In the genomic region with DNA sequence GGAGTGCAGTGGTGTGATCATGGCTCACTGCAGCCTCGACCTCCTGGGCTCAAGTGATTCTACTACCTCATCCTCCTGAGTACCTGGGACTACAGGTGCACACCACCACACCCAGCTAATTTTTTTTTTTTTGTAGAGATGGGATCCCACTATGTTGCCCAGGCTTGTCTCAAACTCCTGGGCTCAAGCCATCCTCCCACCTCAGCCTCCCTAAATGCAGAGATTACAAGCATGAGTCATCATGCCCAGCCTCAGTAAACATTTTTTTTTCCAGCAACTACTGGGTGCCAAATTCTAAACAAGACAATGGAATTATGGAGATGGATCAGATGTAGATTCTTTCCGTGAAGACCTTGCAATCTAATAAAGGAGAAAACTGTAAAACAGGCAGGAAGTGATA, we compare ENCODE assay signal across 14 cellular contexts. TPM values are rescaled to one million over a fixed set of nuclear protein-coding genes. Genes with fewer than 3 reads are reported as not detected.
DNase-seq lines count a peak whose midpoint lies in the region; ATAC-seq, FAIRE-seq and TF ChIP-seq lines count a peak whose summit lies in the region.
"Not testable (repeated sequence)": the region's sequence is repeated elsewhere in the genome, so short reads cannot be mapped to it uniquely, and the experiment has no call there.
"Had no signal": no experiment of that assay in that cellular context is flagged by ENCODE, and none has a peak within 500 bp of the region (broad histone marks: within the 10 kb centered on the region; RNA-seq: fewer than 3 reads in every experiment).

No MANE protein-coding gene starts in this region.

- H3K79me2 ChIP-seq in K562 (ENCODE audit: control insufficient read depth, insufficient read depth, low read length) = not testable (repeated sequence)

- in situ Hi-C loops in K562 (cut with MboI) = not testable (repeated sequence)

- CTCF ChIA-PET in HEK293 (lab: Yijun Ruan, JAX) = interaction anchor here (0.7 to 25.0 kb wide), 3 partner anchors 8 to 327 kb away, joined by 3 to 541 read pairs (median 3); partner anchors contain the start of gene KCNJ9
- CTCF ChIA-PET in K562 (lab: Yijun Ruan, JAX; ENCODE audit: low intra/inter-chr PET ratio) = not testable (repeated sequence)

- DNase-seq in NCI-H69 (lab: John Stamatoyannopoulos, UW) (peak; percentile 24), pons (ENCODE audit: low spot score) (peak; percentile 15)
- not testable (repeated sequence) for DNase-seq in K562 (ENCODE audit: extremely low read depth in 1 of 4, low spot score in 3 of 4)

- H3K27me3 ChIP-seq in K562 (ENCODE audit: control insufficient read depth in 2 of 2, insufficient read depth in 2 of 2, low read length in 2 of 2) = peaks cover 10 to 35% of the 10 kb centered on the region in 2 experiments
- not testable (repeated sequence) for H3K27me3 ChIP-seq in layer of hippocampus (ENCODE audit: control insufficient read depth, insufficient read depth, low read length)

- not testable (repeated sequence) for ATAC-seq in K562

- TF ChIP-seq EP300 in K562 (IDR thresholded peaks at IDR 0.05; ENCODE audit: low read length) = not testable (repeated sequence)

- H3K27ac ChIP-seq in HEK293 (ENCODE audit: extremely low read depth, low read depth, low read length); K562 (ENCODE audit: extremely low read depth, low read depth, low read length): not testable (repeated sequence)
- peak overlapping the region; percentile 30 for H3K27ac ChIP-seq in cingulate gyrus (ENCODE audit: low read depth, low read length)
- H3K27ac ChIP-seq in layer of hippocampus (ENCODE audit: low read depth, low read length) = peak overlapping the region; percentile 56

- not testable (repeated sequence) for H4K20me1 ChIP-seq in K562 (replicated peaks; ENCODE audit: control insufficient read depth, insufficient read depth, low read length)

- H3K36me3 ChIP-seq in HEK293 (ENCODE audit: control insufficient read depth in 2 of 2, insufficient read depth in 1 of 2, low read length in 2 of 2); K562 (ENCODE audit: control insufficient read depth, insufficient read depth, low read length): not testable (repeated sequence)

- not testable (repeated sequence) for TF ChIP-seq RAD21 in K562 (CRISPR knock-in tag; conservative IDR thresholded peaks at IDR 0.05 in 1 of 2, IDR thresholded peaks at IDR 0.05 in 1 of 2)

- H3K9me3 ChIP-seq in HEK293 (ENCODE audit: control insufficient read depth, insufficient read depth, low read depth, low read length); K562 (replicated peaks; ENCODE audit: control insufficient read depth, insufficient read depth, low read depth, low read length): not testable (repeated sequence)

- FAIRE-seq in K562 (lab: Jason Lieb, UNC) = not testable (repeated sequence)

- not testable (repeated sequence) for H3K4me1 ChIP-seq in HEK293 (ENCODE audit: control insufficient read depth, insufficient read depth, low read length)
- peaks cover 11 to 20% of the 10 kb centered on the region in 2 experiments; a peak in 4 of 5 replicates for H3K4me1 ChIP-seq in K562 (replicated peaks in 1 of 2; ENCODE audit: control insufficient read depth in 2 of 2, insufficient read depth in 2 of 2, low read length in 2 of 2)

- not testable (repeated sequence) for H3K4me2 ChIP-seq in K562 (ENCODE audit: insufficient read depth, low read length)

- intact Hi-C loops in K562 (cut with micrococcal nuclease) = not testable (repeated sequence)

- POLR2A ChIA-PET in HEK293 (lab: Yijun Ruan, JAX); K562 (lab: Yijun Ruan, JAX): not testable (repeated sequence)

- not testable (repeated sequence) for H3K9ac ChIP-seq in K562 (ENCODE audit: insufficient read depth in 1 of 2, low read depth in 2 of 2, low read length in 2 of 2)

- not testable (repeated sequence) for H3K4me3 ChIP-seq in HEK293 (ENCODE audit: low read depth, low read length); K562

- not testable (repeated sequence) for TF ChIP-seq POLR2A in K562 (conservative IDR thresholded peaks at IDR 0.05)

- not testable (repeated sequence) for H3K9me1 ChIP-seq in K562 (ENCODE audit: control insufficient read depth, insufficient read depth, low read length)

- not testable (repeated sequence) for H2AFZ ChIP-seq in K562 (ENCODE audit: low read depth, low read length)

- not testable (repeated sequence) for BruUV-seq in K562 (replicated peaks; lab: Mats Ljungman, UMichigan)

- not testable (repeated sequence) for TF ChIP-seq CTCF in HEK293 (tag by site-specific recombination; IDR thresholded peaks at IDR 0.05); K562 (IDR thresholded peaks at IDR 0.05 in 2 of 3, conservative IDR thresholded peaks at IDR 0.05 in 1 of 3; ENCODE audit: insufficient read depth in 2 of 3, low read depth in 1 of 3, low read length in 3 of 3)

- 5% methylated on average over 2 of the region's 2 CpGs for WGBS in K562 (ENCODE audit: insufficient coverage, low coverage, missing lambda C conversion rate)

RNA-seq across cellular contexts. Expression of gene PIGM, which starts 18.4 kb away (rescaled TPM):
- total RNA-seq in K562 (2011; cell fraction: chromatin; rRNA removed; ENCODE audit: low replicate concordance) = 6.0 and 9.3 TPM in 2 replicates
- 5.7 and 6.2 TPM in 2 replicates for total RNA-seq in K562 (2011; cell fraction: nucleolus; rRNA removed)
- total RNA-seq in K562 (2011; cell fraction: nucleoplasm; rRNA removed) = 10.0 and 15.0 TPM in 2 replicates
- 2.6 and 3.8 TPM in 2 replicates for total RNA-seq in K562 (2014; rRNA removed)
- total RNA-seq in K562 (2014; rRNA removed; fragmentation: Illumina TruSeq; extraction: Trizol) = 5.0 and 5.1 TPM in 2 replicates
- 4.2 and 4.7 TPM in 2 replicates for total RNA-seq in K562 (2015; rRNA removed; fragmentation: Illumina TruSeq; extraction: Trizol)
- total RNA-seq in K562 (2021) = 4.0 and 4.3 TPM in 2 replicates
- 4.7 and 5.1 TPM in 2 replicates for polyA plus RNA-seq in K562 (2011; rRNA removed)
- polyA plus RNA-seq in K562 (2011; cell fraction: cytosol; rRNA removed) = 3.9 and 4.9 TPM in 2 replicates
- polyA plus RNA-seq in K562 (2011; cell fraction: nucleus; rRNA removed) = 4.5 and 5.2 TPM in 2 replicates
- polyA plus RNA-seq in K562 (2012) = 4.4 and 5.1 TPM in 2 replicates
- 5.4 and 6.7 TPM in 2 replicates for polyA plus RNA-seq in K562 (2014; fragmentation: Illumina TruSeq; extraction: Trizol)
- 1 to 10 TPM; 3.0 to 3.4 TPM for polyA plus RNA-seq in K562 (2014; fragmentation: Nextera tagmentation; extraction: Ambion mirVana)
- polyA plus RNA-seq in K562 (2014; rRNA removed) = 4.0 and 4.8 TPM in 2 replicates
- polyA minus RNA-seq in K562 (2011; rRNA and poly(A)+ RNA removed) = 3.0 and 3.3 TPM in 2 replicates
- polyA minus RNA-seq in K562 (2011; cell fraction: cytosol; rRNA and poly(A)+ RNA removed) = 1.4 and 1.9 TPM in 2 replicates
- 2.4 and 4.1 TPM in 2 replicates for polyA minus RNA-seq in K562 (2011; cell fraction: nucleus; rRNA and poly(A)+ RNA removed)

RNA-seq across cellular contexts. Expression of gene KCNJ10, which starts 19.8 kb away (rescaled TPM):
- total RNA-seq in K562 (2011; cell fraction: chromatin; rRNA removed; ENCODE audit: low replicate concordance) = not detected in 2 replicates
- total RNA-seq in K562 (2011; cell fraction: nucleolus; rRNA removed) = not detected in 2 replicates
- not detected in 2 replicates for total RNA-seq in K562 (2011; cell fraction: nucleoplasm; rRNA removed)
- not detected in 2 replicates for total RNA-seq in K562 (2014; rRNA removed)
- not detected in 2 replicates for total RNA-seq in K562 (2014; rRNA removed; fragmentation: Illumina TruSeq; extraction: Trizol)
- total RNA-seq in K562 (2015; rRNA removed; fragmentation: Illumina TruSeq; extraction: Trizol) = not detected in 2 replicates
- total RNA-seq in K562 (2021) = not detected in 2 replicates
- polyA plus RNA-seq in K562 (2011; rRNA removed) = not detected in 2 replicates
- not detected in 2 replicates for polyA plus RNA-seq in K562 (2011; cell fraction: cytosol; rRNA removed)
- 0.10 TPM in 1 of 2 replicates, not detected in the other for polyA plus RNA-seq in K562 (2011; cell fraction: nucleus; rRNA removed)
- 0.07 and 0.11 TPM in 2 replicates for polyA plus RNA-seq in K562 (2012)
- not detected in 2 replicates for polyA plus RNA-seq in K562 (2014; fragmentation: Illumina TruSeq; extraction: Trizol)
- under 1 TPM; 0.06 to 0.11 TPM for polyA plus RNA-seq in K562 (2014; fragmentation: Nextera tagmentation; extraction: Ambion mirVana)
- not detected in 2 replicates for polyA plus RNA-seq in K562 (2014; rRNA removed)
- not detected in 2 replicates for polyA minus RNA-seq in K562 (2011; rRNA and poly(A)+ RNA removed)
- polyA minus RNA-seq in K562 (2011; cell fraction: cytosol; rRNA and poly(A)+ RNA removed) = not detected in 2 replicates
- polyA minus RNA-seq in K562 (2011; cell fraction: nucleus; rRNA and poly(A)+ RNA removed) = not detected in 2 replicates
- total RNA-seq: CD4-positive, alpha-beta T cell; G401; H4; HFFc6 had no signal
- polyA plus RNA-seq: CD14-positive monocyte; CD8-positive, alpha-beta memory T cell had no signal

RNA-seq across cellular contexts. Expression of gene KCNJ9, which starts 31.2 kb away (rescaled TPM):
- not detected in 2 replicates for total RNA-seq in K562 (2011; cell fraction: chromatin; rRNA removed; ENCODE audit: low replicate concordance)
- total RNA-seq in K562 (2011; cell fraction: nucleolus; rRNA removed) = not detected in 2 replicates
- not detected in 2 replicates for total RNA-seq in K562 (2011; cell fraction: nucleoplasm; rRNA removed)
- total RNA-seq in K562 (2014; rRNA removed) = not detected in 2 replicates
- total RNA-seq in K562 (2014; rRNA removed; fragmentation: Illumina TruSeq; extraction: Trizol) = not detected in 2 replicates
- not detected in 2 replicates for total RNA-seq in K562 (2015; rRNA removed; fragmentation: Illumina TruSeq; extraction: Trizol)
- total RNA-seq in K562 (2021) = not detected in 2 replicates
- not detected in 2 replicates for polyA plus RNA-seq in K562 (2011; rRNA removed)
- polyA plus RNA-seq in K562 (2011; cell fraction: cytosol; rRNA removed) = not detected in 2 replicates
- polyA plus RNA-seq in K562 (2011; cell fraction: nucleus; rRNA removed) = not detected in 2 replicates
- polyA plus RNA-seq in K562 (2012) = not detected in 2 replicates
- polyA plus RNA-seq in K562 (2014; fragmentation: Illumina TruSeq; extraction: Trizol) = not detected in 2 replicates
- polyA plus RNA-seq in K562 (2014; fragmentation: Nextera tagmentation; extraction: Ambion mirVana) = not detected
- polyA plus RNA-seq in K562 (2014; rRNA removed) = not detected in 2 replicates
- not detected in 2 replicates for polyA minus RNA-seq in K562 (2011; rRNA and poly(A)+ RNA removed)
- not detected in 2 replicates for polyA minus RNA-seq in K562 (2011; cell fraction: cytosol; rRNA and poly(A)+ RNA removed)
- not detected in 2 replicates for polyA minus RNA-seq in K562 (2011; cell fraction: nucleus; rRNA and poly(A)+ RNA removed)
- total RNA-seq: CD4-positive, alpha-beta T cell; Daoy; G401; H4; HFFc6 had no signal
- polyA plus RNA-seq: A549; CD14-positive monocyte; CD8-positive, alpha-beta memory T cell had no signal

RNA-seq across cellular contexts. Expression of gene IGSF8, which starts 48.2 kb away (rescaled TPM):
- 8.1 and 30.2 TPM in 2 replicates for total RNA-seq in K562 (2011; cell fraction: chromatin; rRNA removed; ENCODE audit: low replicate concordance)
- total RNA-seq in K562 (2011; cell fraction: nucleolus; rRNA removed) = 35.5 and 43.4 TPM in 2 replicates
- 16.0 and 20.1 TPM in 2 replicates for total RNA-seq in K562 (2011; cell fraction: nucleoplasm; rRNA removed)
- total RNA-seq in K562 (2014; rRNA removed) (7.3 and 8.6 TPM in 2 replicates), K562 (2014; rRNA removed; fragmentation: Illumina TruSeq; extraction: Trizol) (0.93 and 1.4 TPM in 2 replicates), K562 (2015; rRNA removed; fragmentation: Illumina TruSeq; extraction: Trizol) (3.2 and 3.9 TPM in 2 replicates), K562 (2021) (11.7 and 12.5 TPM in 2 replicates)
- polyA plus RNA-seq in K562 (2011; rRNA removed) (3.9 and 10.0 TPM in 2 replicates), K562 (2014; fragmentation: Illumina TruSeq; extraction: Trizol) (3.1 and 5.9 TPM in 2 replicates), K562 (2014; fragmentation: Nextera tagmentation; extraction: Ambion mirVana) (under 1 TPM; 0.32 to 0.35 TPM), K562 (2014; rRNA removed) (7.1 and 7.6 TPM in 2 replicates)
- 8.4 and 14.8 TPM in 2 replicates for polyA plus RNA-seq in K562 (2011; cell fraction: cytosol; rRNA removed)
- polyA plus RNA-seq in K562 (2011; cell fraction: nucleus; rRNA removed) = 22.5 and 32.3 TPM in 2 replicates
- 10.3 and 16.7 TPM in 2 replicates for polyA plus RNA-seq in K562 (2012)
- polyA minus RNA-seq in K562 (2011; rRNA and poly(A)+ RNA removed) = 1.6 and 3.2 TPM in 2 replicates
- polyA minus RNA-seq in K562 (2011; cell fraction: cytosol; rRNA and poly(A)+ RNA removed) = 4.3 and 9.0 TPM in 2 replicates
- 5.4 and 6.7 TPM in 2 replicates for polyA minus RNA-seq in K562 (2011; cell fraction: nucleus; rRNA and poly(A)+ RNA removed)
